12 cellular contexts compared by ENCODE assay signal in genomic region chr3:142886938-142887337, GRCh38. TPM values are rescaled to one million over a fixed set of nuclear protein-coding genes. Genes with fewer than 3 reads are reported as not detected.
DNase-seq lines count a peak whose midpoint lies in the region; ATAC-seq and TF ChIP-seq lines count a peak whose summit lies in the region.
"Had no signal": no experiment of that assay in that cellular context is flagged by ENCODE, and none has a peak within 500 bp of the region (broad histone marks: within the 10 kb centered on the region; RNA-seq: fewer than 3 reads in every experiment).

No MANE protein-coding gene starts in this region.

- peaks cover 27% of the 10 kb centered on the region for H3K27me3 Mint-ChIP-seq in mesothelial cell of epicardium (ENCODE audit: low read depth)

- DNase-seq in AG10803 (ENCODE audit: low read depth) = peak; percentile 46
- DNase-seq in HT1080 (ENCODE audit: low read depth) = peak; percentile 82
- DNase-seq in astrocyte of the hippocampus (ENCODE audit: low read depth, low spot score) = peak; percentile 49
- no peak for DNase-seq in mesothelial cell of epicardium (ENCODE audit: low spot score in 2 of 2, unreplicated experiment in 2 of 2)
- no peak for DNase-seq in NCI-H1105 (lab: John Stamatoyannopoulos, UW)
- DNase-seq in NCI-H524 treated with DMSO at 0.1 percent for 48 hours (lab: John Stamatoyannopoulos, UW) = no peak
- no peak for DNase-seq in hypothalamus (lab: John Stamatoyannopoulos, UW)
- DNase-seq: cortex of kidney, NCI-H2081 treated with DMSO at 0.1 percent for 48 hours, WERI-Rb-1 had no signal

- peaks cover 18% of the 10 kb centered on the region for H3K4me1 Mint-ChIP-seq in mesothelial cell of epicardium

- TF ChIP-seq CTCF in AG10803 (conservative IDR thresholded peaks at IDR 0.05; ENCODE audit: low read length) (no peak), mesothelial cell of epicardium (IDR thresholded peaks at IDR 0.05; ENCODE audit: unreplicated experiment) (no peak)

- no peaks in the 10 kb centered on the region for H3K36me3 Mint-ChIP-seq in mesothelial cell of epicardium
- H3K36me3 Mint-ChIP-seq: stimulated activated memory B cell treated with anti-CD40 and anti-IgM and Interleukin-4, amounts not matched to agents 10 μg/mL and 1 μg/mL and 100 μg/mL, for 72 hours had no signal

- H3K4me3 Mint-ChIP-seq in mesothelial cell of epicardium = peak overlapping the region; percentile 10
- H3K4me3 Mint-ChIP-seq: stimulated activated memory B cell treated with anti-CD40 and anti-IgM and Interleukin-4, amounts not matched to agents 10 μg/mL and 1 μg/mL and 100 μg/mL, for 72 hours had no signal

- H3K4me3 ChIP-seq in AG10803 (ENCODE audit: low read length) = no peak overlapping the region

- H3K27ac Mint-ChIP-seq in mesothelial cell of epicardium = no peak overlapping the region
- H3K27ac Mint-ChIP-seq: stimulated activated memory B cell treated with anti-CD40 and anti-IgM and Interleukin-4, amounts not matched to agents 10 μg/mL and 1 μg/mL and 100 μg/mL, for 72 hours had no signal

- ATAC-seq in HG02973 (IDR thresholded peaks at IDR 0.05; ENCODE audit: unreplicated experiment) = no peak
- ATAC-seq: stimulated activated memory B cell treated with anti-CD40 and anti-IgM and Interleukin-4, amounts not matched to agents 10 μg/mL and 1 μg/mL and 100 μg/mL, for 72 hours had no signal

- H3K9me3 Mint-ChIP-seq in mesothelial cell of epicardium = no peaks in the 10 kb centered on the region
- H3K9me3 Mint-ChIP-seq: stimulated activated memory B cell treated with anti-CD40 and anti-IgM and Interleukin-4, amounts not matched to agents 10 μg/mL and 1 μg/mL and 100 μg/mL, for 72 hours had no signal

RNA-seq across cellular contexts. Expression of gene PCOLCE2, which starts 1.9 kb away (rescaled TPM):
- total RNA-seq in HT1080 (2014; rRNA removed; shearing (Covaris generic)) = 22.7 and 34.1 TPM in 2 replicates
- 5.2 and 7.0 TPM in 2 replicates for polyA plus RNA-seq in HT1080 (2015; cell fraction: cytosol; rRNA removed)
- 4.9 and 5.8 TPM in 2 replicates for polyA plus RNA-seq in HT1080 (2015; cell fraction: nucleus; rRNA removed)
- 3.8 to 4.6 TPM (median 4.2 TPM) in 3 replicates for total RNA-seq in mesothelial cell of epicardium

Comparison
In these comparisons a context has a peak if more than half of its experiments do, and no peak if none do; other contexts are left out.
1. DNase-seq: peak in AG10803 (single experiment), HT1080 (single experiment) and astrocyte of the hippocampus (single experiment); none in mesothelial cell of epicardium (0 of 2), NCI-H1105 (single experiment), NCI-H524 treated with DMSO at 0.1 percent for 48 hours (single experiment) and hypothalamus (0 of 51).